Comparison of ENCODE assay signal across 20 cellular contexts in the genomic region with DNA sequence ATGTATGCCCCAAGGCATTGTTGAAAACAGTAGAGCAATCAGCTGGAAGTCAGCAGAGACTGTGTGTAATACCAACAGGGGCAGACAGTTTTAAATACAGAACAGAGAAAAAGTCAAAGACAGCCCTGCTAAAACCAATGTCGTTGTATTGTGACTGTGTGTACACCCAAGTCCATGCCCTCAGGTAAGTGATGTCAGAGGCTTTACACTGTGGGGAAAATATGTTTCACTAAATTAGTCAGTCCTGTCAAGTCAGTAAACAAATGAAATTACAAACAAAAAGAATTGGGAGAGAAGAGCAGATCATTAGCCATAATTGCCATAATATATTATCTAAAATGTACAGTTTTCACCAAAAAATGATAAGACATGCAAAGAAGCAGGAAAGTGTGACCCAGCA. TPM values are rescaled to one million over a fixed set of nuclear protein-coding genes. Genes with fewer than 3 reads are reported as not detected.
"Had no signal": no experiment of that assay in that cellular context is flagged by ENCODE, and none has a peak within 500 bp of the region (broad histone marks: within the 10 kb centered on the region; RNA-seq: fewer than 3 reads in every experiment).

No MANE protein-coding gene starts in this region.

- H3K36me3 ChIP-seq: colonic mucosa, gastrocnemius medialis, heart right ventricle, left ventricle myocardium inferior, lower lobe of right lung, right atrium auricular region, sigmoid colon had no signal

- H3K4me3 ChIP-seq: colonic mucosa, gastrocnemius medialis, heart right ventricle, left ventricle myocardium inferior, lower lobe of right lung, right atrium auricular region, sigmoid colon, skin epidermis had no signal

- DNase-seq: colonic mucosa; dermis blood vessel endothelial cell; erythroblast; gastrocnemius medialis; heart right ventricle; hypothalamus; left ventricle myocardium inferior; lower lobe of right lung; natural killer cell; sigmoid colon; stimulated activated CD4-positive, alpha-beta T cell treated with anti-CD3 and anti-CD28 coated beads, Interleukin-2, amount 100 ng/mL, for 24 hours; stimulated activated CD4-positive, alpha-beta T cell treated with anti-CD3 and anti-CD28 coated beads, Interleukin-4, amount 100 ng/mL, for 4 hours; stimulated activated naive B cell treated with anti-CD40 and anti-IgM and Interleukin-4, amounts not matched to agents 10 μg/mL and 1 μg/mL and 100 μg/mL, for 72 hours had no signal

- H3K4me1 ChIP-seq: colonic mucosa had no signal

- FAIRE-seq: islet of Langerhans had no signal

- H3K4me3 Mint-ChIP-seq: memory B cell; mesothelial cell of epicardium; natural killer cell; neural crest cell; stimulated activated naive B cell treated with anti-CD40 and anti-IgM and Interleukin-4, amounts not matched to agents 10 μg/mL and 1 μg/mL and 100 μg/mL, for 72 hours had no signal

- H3K27ac ChIP-seq: colonic mucosa, gastrocnemius medialis, heart right ventricle, left ventricle myocardium inferior, lower lobe of right lung, right atrium auricular region, sigmoid colon, skin epidermis had no signal

- H3K9me3 Mint-ChIP-seq: memory B cell, natural killer cell had no signal

- H3K9me3 ChIP-seq: colonic mucosa, lower lobe of right lung had no signal

- H3K27me3 ChIP-seq: colonic mucosa, gastrocnemius medialis, right atrium auricular region had no signal

- ATAC-seq: gastrocnemius medialis; heart right ventricle; lower lobe of right lung; natural killer cell; stimulated activated naive B cell treated with anti-CD40 and anti-IgM and Interleukin-4, amounts not matched to agents 10 μg/mL and 1 μg/mL and 100 μg/mL, for 72 hours had no signal

- H3K27ac Mint-ChIP-seq: memory B cell; mesothelial cell of epicardium; natural killer cell; stimulated activated naive B cell treated with anti-CD40 and anti-IgM and Interleukin-4, amounts not matched to agents 10 μg/mL and 1 μg/mL and 100 μg/mL, for 72 hours had no signal

- H3K36me3 Mint-ChIP-seq: memory B cell; stimulated activated naive B cell treated with anti-CD40 and anti-IgM and Interleukin-4, amounts not matched to agents 10 μg/mL and 1 μg/mL and 100 μg/mL, for 72 hours had no signal

RNA-seq across cellular contexts. Expression of a gene that starts 2.4 kb away (rescaled TPM):
- total RNA-seq: dermis blood vessel endothelial cell, posterior vena cava had no signal
